ENCODE assay signal across 8 cellular contexts in the genomic region with DNA sequence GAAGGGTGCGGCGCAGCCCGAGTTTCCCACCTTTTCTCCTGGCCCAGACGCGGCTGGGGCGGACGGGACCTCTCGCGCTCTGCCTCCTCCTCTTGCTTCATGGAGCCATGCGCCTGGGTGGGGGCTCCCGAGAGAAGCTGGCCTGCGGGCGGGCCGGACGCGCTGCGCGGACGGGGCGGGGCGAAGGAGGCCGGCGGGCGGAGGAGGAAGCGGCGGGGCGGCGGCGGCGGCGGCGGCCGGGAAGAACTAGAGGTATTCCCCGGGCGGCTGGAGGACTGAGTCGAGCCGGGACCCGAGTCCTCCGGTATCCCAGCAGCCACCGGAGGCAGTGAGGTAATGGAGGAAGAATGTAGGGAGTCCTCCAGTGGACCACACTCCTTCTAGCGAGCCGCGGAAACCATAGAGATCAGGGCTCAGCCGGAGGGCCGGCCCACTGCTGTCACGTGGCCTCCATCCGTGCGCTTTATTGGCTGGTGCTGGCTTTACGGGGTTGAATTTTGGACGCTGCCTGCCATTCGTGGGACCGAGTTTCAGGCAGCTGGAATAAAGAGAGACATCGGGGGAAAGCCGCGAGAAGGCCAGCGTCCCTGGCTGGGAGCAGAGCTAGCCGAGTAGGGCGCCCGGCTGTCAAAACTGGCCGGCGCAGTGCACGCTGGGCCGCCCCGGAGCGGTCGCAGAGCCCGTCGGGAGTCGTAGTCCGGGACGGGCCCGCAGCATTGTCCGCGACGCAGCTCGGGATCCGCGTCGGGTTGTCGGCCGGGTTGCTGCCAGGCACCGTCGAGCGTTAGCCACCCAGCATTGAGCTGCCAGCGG. TPM values are rescaled to one million over a fixed set of nuclear protein-coding genes. Genes with fewer than 3 reads are reported as not detected.
DNase-seq lines count a peak whose midpoint lies in the region; ATAC-seq and TF ChIP-seq lines count a peak whose summit lies in the region.
"Not testable (repeated sequence)": the region's sequence is repeated elsewhere in the genome, so short reads cannot be mapped to it uniquely, and the experiment has no call there.

A gene (minus strand): TSS at position 177 of the 813 bp plus-strand sequence. CDS start 11,722 bp downstream, outside the sequence.

- H3K27me3 ChIP-seq in IMR-90 (ENCODE audit: control insufficient read depth, insufficient read depth, low read length); muscle layer of duodenum (ENCODE audit: low read depth, low read length): not testable (repeated sequence)

- H3K14ac ChIP-seq in IMR-90 (replicated peaks; ENCODE audit: low read depth, low read length): peak within 1 kb of the TSS; percentile 75

- H2BK20ac ChIP-seq in IMR-90 (ENCODE audit: low read depth, low read length): not testable (repeated sequence)

- peak within 1 kb of the TSS; percentile 42 to 52; a peak in 3 of 4 replicates for H4K8ac ChIP-seq in IMR-90 (ENCODE audit: low read depth in 2 of 2, low read length in 2 of 2)

- peak within 1 kb of the TSS; percentile 83 for H2AFZ ChIP-seq in IMR-90 (replicated peaks; ENCODE audit: low read length, poor library complexity)

- peaks cover 24% of the 10 kb centered on the region for H3K4me1 Mint-ChIP-seq in activated T-helper 2 cell treated with anti-CD3 and anti-CD28 coated beads, Interferon-gamma antibody, Interleukin-2, Interleukin-4, amounts not matched to agents 10 μg/mL and 5 μg/mL and 100 μg/mL, durations not matched to agents 14 hours and 24 hours and 36 hours (ENCODE audit: low read depth)

- peak within 1 kb of the TSS; percentile 90 for H2BK5ac ChIP-seq in IMR-90 (ENCODE audit: low read depth, low read length, poor library complexity, severe bottlenecking)

- H4K5ac ChIP-seq in IMR-90 (ENCODE audit: low read depth, low read length): peak within 1 kb of the TSS; percentile 93

- peak within 1 kb of the TSS; percentile 88 for H3K27ac Mint-ChIP-seq in activated T-helper 2 cell treated with anti-CD3 and anti-CD28 coated beads, Interferon-gamma antibody, Interleukin-2, Interleukin-4, amounts not matched to agents 10 μg/mL and 5 μg/mL and 100 μg/mL, durations not matched to agents 14 hours and 24 hours and 36 hours

- H3K23ac ChIP-seq in IMR-90 (ENCODE audit: low read depth, low read length): peak within 1 kb of the TSS; percentile 34

- not testable (repeated sequence) for H3K36me3 ChIP-seq in IMR-90 (ENCODE audit: control insufficient read depth, insufficient read depth, low read length)
- H3K36me3 ChIP-seq in muscle layer of duodenum (ENCODE audit: control insufficient read depth in 1 of 2, insufficient read depth in 2 of 2, low read length in 2 of 2): peaks cover 5 to 13% of the 10 kb centered on the region in 2 donors

- peak; percentile 67 for TF ChIP-seq POLR2A in IMR-90 (IDR thresholded peaks at IDR 0.05; ENCODE audit: low read depth, low read length)

- H3K27me3 Mint-ChIP-seq in activated T-helper 2 cell treated with anti-CD3 and anti-CD28 coated beads, Interferon-gamma antibody, Interleukin-2, Interleukin-4, amounts not matched to agents 10 μg/mL and 5 μg/mL and 100 μg/mL, durations not matched to agents 14 hours and 24 hours and 36 hours (ENCODE audit: low read depth): not testable (repeated sequence)

- peak within 1 kb of the TSS; percentile 95 for H3K4me3 ChIP-seq in IMR-90 (ENCODE audit: insufficient read depth, low read depth, low read length)
- peak within 1 kb of the TSS; percentile 59 to 71 for H3K4me3 ChIP-seq in muscle layer of duodenum (ENCODE audit: low read depth in 1 of 2, low read length in 2 of 2)

- peak within 1 kb of the TSS; percentile 19 for H3K18ac ChIP-seq in IMR-90 (ENCODE audit: low read depth, low read length)

- DNase-seq in DMS53 (lab: John Stamatoyannopoulos, UW) (peak; percentile 87), IMR-90 (peak; percentile 72), SIG-M5 treated with dmso at 0.1 percent for 504 hours (lab: John Stamatoyannopoulos, UW; ENCODE audit: unreplicated experiment) (peak; percentile 60), fibroblast of gingiva (ENCODE audit: low read depth) (peak; percentile 70)
- DNase-seq in activated T-helper 2 cell treated with anti-CD3 and anti-CD28 coated beads, Interferon-gamma antibody, Interleukin-2, Interleukin-4, amounts not matched to agents 10 μg/mL and 5 μg/mL and 100 μg/mL, durations not matched to agents 14 hours and 24 hours and 36 hours (ENCODE audit: low spot score): peak; percentile 73
- peak; percentile 28 to 51 for DNase-seq in stimulated activated CD8-positive, alpha-beta memory T cell treated with anti-CD3 and anti-CD28 coated beads, Interleukin-4, amount 100 ng/mL, for 4 hours (ENCODE audit: low read depth in 2 of 2, low spot score in 1 of 2)

- H4K20me1 ChIP-seq in IMR-90 (ENCODE audit: insufficient read depth, low read length): peaks cover 24% of the 10 kb centered on the region

- not testable (repeated sequence) for H3K9me1 ChIP-seq in IMR-90 (ENCODE audit: insufficient read depth, low read length)

- H2AK5ac ChIP-seq in IMR-90 (ENCODE audit: low read depth, low read length): peak within 1 kb of the TSS; percentile 76

- H3K9me3 ChIP-seq in IMR-90 (ENCODE audit: control insufficient read depth, insufficient read depth, low read length); muscle layer of duodenum (ENCODE audit: control insufficient read depth in 1 of 2, low read length in 2 of 2): not testable (repeated sequence)

- peak within 1 kb of the TSS; percentile 38 for H2AK9ac ChIP-seq in IMR-90 (replicated peaks; ENCODE audit: low read depth, low read length, poor library complexity)

- H3K4me3 Mint-ChIP-seq in activated T-helper 2 cell treated with anti-CD3 and anti-CD28 coated beads, Interferon-gamma antibody, Interleukin-2, Interleukin-4, amounts not matched to agents 10 μg/mL and 5 μg/mL and 100 μg/mL, durations not matched to agents 14 hours and 24 hours and 36 hours (ENCODE audit: low read depth): peak within 1 kb of the TSS; percentile 95

- intact Hi-C loops in IMR-90 (cut with micrococcal nuclease): not testable (repeated sequence)
- intact Hi-C loops in activated T-helper 2 cell treated with anti-CD3 and anti-CD28 coated beads, Interferon-gamma antibody, Interleukin-2, Interleukin-4, amounts not matched to agents 10 μg/mL and 5 μg/mL and 100 μg/mL, durations not matched to agents 14 hours and 24 hours and 36 hours (cut with micrococcal nuclease): loop anchor here (5.0 to 10.0 kb wide), 2 partner anchors 96 to 139 kb away; a partner anchor contains a TSS

- dilution Hi-C loops in IMR-90 (cut with HindIII; ENCODE audit: low sequenced_read_pairs, unreplicated experiment): not testable (repeated sequence)

- H3K9me3 Mint-ChIP-seq in activated T-helper 2 cell treated with anti-CD3 and anti-CD28 coated beads, Interferon-gamma antibody, Interleukin-2, Interleukin-4, amounts not matched to agents 10 μg/mL and 5 μg/mL and 100 μg/mL, durations not matched to agents 14 hours and 24 hours and 36 hours: not testable (repeated sequence)

- peaks cover 6 to 47% of the 10 kb centered on the region in 2 experiments; a peak in 3 of 4 replicates for H3K79me1 ChIP-seq in IMR-90 (ENCODE audit: low read depth in 1 of 2, low read length in 2 of 2)

- H3K4me1 ChIP-seq in IMR-90 (ENCODE audit: control insufficient read depth, insufficient read depth, low read length): not testable (repeated sequence)
- H3K4me1 ChIP-seq in muscle layer of duodenum (ENCODE audit: control insufficient read depth in 1 of 2, insufficient read depth in 2 of 2, low read length in 2 of 2): peaks cover 22 to 46% of the 10 kb centered on the region in 2 donors

- CTCF ChIA-PET in IMR-90 (lab: Yijun Ruan, JAX): not testable (repeated sequence)

- not testable (repeated sequence) for H2BK15ac ChIP-seq in IMR-90 (ENCODE audit: low read depth, low read length)

- peak within 1 kb of the TSS; percentile 92 for H3K9ac ChIP-seq in IMR-90 (ENCODE audit: low read depth, low read length)

- peak within 1 kb of the TSS; percentile 92 for H3K4me2 ChIP-seq in IMR-90 (ENCODE audit: low read depth, low read length)

- peak within 1 kb of the TSS; percentile 50; the same call in 1 of the 2 replicates for H4K91ac ChIP-seq in IMR-90 (ENCODE audit: insufficient read depth, low read depth, low read length)

- H3K56ac ChIP-seq in IMR-90 (ENCODE audit: extremely low read depth, insufficient read depth, low read length): peak within 1 kb of the TSS; percentile 40

- peaks cover 32% of the 10 kb centered on the region for H3K36me3 Mint-ChIP-seq in activated T-helper 2 cell treated with anti-CD3 and anti-CD28 coated beads, Interferon-gamma antibody, Interleukin-2, Interleukin-4, amounts not matched to agents 10 μg/mL and 5 μg/mL and 100 μg/mL, durations not matched to agents 14 hours and 24 hours and 36 hours (ENCODE audit: low read depth)

- TF ChIP-seq RAD21 in IMR-90 (IDR thresholded peaks at IDR 0.05; ENCODE audit: low read length): not testable (repeated sequence)

- BruUV-seq in IMR-90 (replicated peaks; lab: Mats Ljungman, UMichigan): not testable (repeated sequence)

- POLR2A ChIA-PET in IMR-90 (lab: Charles Lee; ENCODE audit: unreplicated experiment): interaction anchor here (1.5 kb wide), 1 partner anchor 15 kb away, joined by 4 read pairs; no protein-coding TSS in a partner anchor

- peak; percentile 94 for ATAC-seq in GM21717 (IDR thresholded peaks at IDR 0.05; ENCODE audit: unreplicated experiment)
- peak; percentile 86 for ATAC-seq in IMR-90 (ENCODE audit: low read depth)

- in situ Hi-C loops in IMR-90 (cut with MboI; ENCODE audit: low sequenced_read_pairs): loop anchor here (25.0 kb wide), 1 partner anchor 426 kb away; a partner anchor contains a TSS

- H3K4ac ChIP-seq in IMR-90 (ENCODE audit: low read depth, low read length): peak within 1 kb of the TSS; percentile 82

- not testable (repeated sequence) for TF ChIP-seq CTCF in IMR-90 (conservative IDR thresholded peaks at IDR 0.05; ENCODE audit: low read depth, low read length)

- H3K27ac ChIP-seq in IMR-90 (ENCODE audit: insufficient read depth, low read length): peak within 1 kb of the TSS; percentile 94
- peak within 1 kb of the TSS; percentile 77 for H3K27ac ChIP-seq in muscle layer of duodenum (ENCODE audit: low read length)

- H2BK120ac ChIP-seq in IMR-90 (ENCODE audit: low read depth, low read length): peak within 1 kb of the TSS; percentile 19; the same call in 1 of the 2 replicates

- WGBS in IMR-90 (ENCODE audit: extremely low coverage in 2 of 2, insufficient read length in 1 of 2), 2 experiments: 0% methylated on average over 12 of the region's 85 CpGs; no CpG with 5 or more reads in 1 of the 2 experiments

RNA-seq across cellular contexts. Expression of the gene that starts here (rescaled TPM):
- total RNA-seq in IMR-90 (2012; rRNA removed): 14.0 and 16.1 TPM in 2 replicates
- 11.0 and 13.4 TPM in 2 replicates for polyA plus RNA-seq in IMR-90 (2012; rRNA removed)
- polyA plus RNA-seq in IMR-90 (2012; cell fraction: cytosol; rRNA removed): 4.8 and 6.4 TPM in 2 replicates
- 9.6 and 30.5 TPM in 2 replicates for polyA plus RNA-seq in IMR-90 (2012; cell fraction: nucleus; rRNA removed; ENCODE audit: low replicate concordance)
- 19.3 and 19.4 TPM in 2 replicates for total RNA-seq in activated T-helper 2 cell treated with anti-CD3 and anti-CD28 coated beads, Interferon-gamma antibody, Interleukin-2, Interleukin-4, amounts not matched to agents 10 μg/mL and 5 μg/mL and 100 μg/mL, durations not matched to agents 14 hours and 24 hours and 36 hours

Comparison
In these comparisons a context has a peak if more than half of its experiments do, and no peak if none do; other contexts are left out.
1. Peak in every context shown above with its lines: DNase-seq, ATAC-seq, H3K4me3 ChIP-seq and H3K27ac ChIP-seq.